In genomic region chr12:29582156-29582555, GRCh38 we compare ENCODE assay signal across 16 cellular contexts.
A peak's percentile ranks its signal among the peaks of the same experiment; 100 is the strongest.
DNase-seq lines count a peak whose midpoint lies in the region; ATAC-seq and TF ChIP-seq lines count a peak whose summit lies in the region.
"Had no signal": no experiment of that assay in that cellular context is flagged by ENCODE, and none has a peak within 500 bp of the region (broad histone marks: within the 10 kb centered on the region; RNA-seq: fewer than 3 reads in every experiment).

No MANE protein-coding gene starts in this region.

- peak overlapping the region; percentile 46 for H3K27ac ChIP-seq in skeletal muscle tissue (ENCODE audit: low read depth, low read length)

- H3K4me1 ChIP-seq in skeletal muscle tissue (ENCODE audit: control insufficient read depth in 3 of 3, insufficient read depth in 3 of 3, low read length in 3 of 3) = peaks cover 12 to 16% (median 12%) of the 10 kb centered on the region in 3 donors

- peak; percentile 10 for DNase-seq in Daoy (ENCODE audit: low read depth)
- DNase-seq in choroid plexus epithelial cell (ENCODE audit: low read depth) = peak; percentile 42
- DNase-seq in left lobe of liver (ENCODE audit: low spot score) = no peak
- DNase-seq in germinal center (ENCODE audit: low spot score) = no peak
- DNase-seq in GM13976 (ENCODE audit: low spot score) = no peak
- no peak for DNase-seq in DMS79 (lab: John Stamatoyannopoulos, UW)
- no peak for DNase-seq in mucosa of gallbladder (ENCODE audit: low spot score)
- DNase-seq: activated CD4-positive, alpha-beta T cell treated with anti-CD3 and anti-CD28 coated beads for 48 hours; H9; KBM-7; NCI-H2081; occipital lobe; Peyer's patch; stimulated activated CD4-positive, alpha-beta T cell treated with anti-CD3 and anti-CD28 coated beads, Interleukin-12 subunit alpha, Interleukin-12 subunit beta, amount 100 ng/mL, for 4 hours had no signal

- peak; percentile 24 for ATAC-seq in left lobe of liver
- ATAC-seq: stimulated activated memory B cell treated with anti-CD40 and anti-IgM and Interleukin-4, amounts not matched to agents 10 μg/mL and 1 μg/mL and 100 μg/mL, for 72 hours had no signal

- TF ChIP-seq CTCF in choroid plexus epithelial cell (conservative IDR thresholded peaks at IDR 0.05; ENCODE audit: low read depth, low read length) = no peak
- TF ChIP-seq CTCF in GM13976 (IDR thresholded peaks at IDR 0.05; ENCODE audit: borderline replicate concordance, control extremely low read depth, extremely low read depth, insufficient read depth, missing control alignments) = no peak

- H3K27me3 ChIP-seq in skeletal muscle tissue (ENCODE audit: control insufficient read depth in 3 of 3, insufficient read depth in 3 of 3, low read length in 3 of 3) = no peaks in the 10 kb centered on the region
- H3K27me3 ChIP-seq: Peyer's patch had no signal

- in situ Hi-C loops in GM13976 (cut with MboI; ENCODE audit: low sequenced_read_pairs, unreplicated experiment) = no loop called here

- no peaks in the 10 kb centered on the region for H3K36me3 ChIP-seq in skeletal muscle tissue (ENCODE audit: control insufficient read depth in 3 of 3, insufficient read depth in 3 of 3, low read length in 3 of 3)
- H3K36me3 ChIP-seq: Peyer's patch had no signal

- H3K9me3 ChIP-seq in skeletal muscle tissue (ENCODE audit: control insufficient read depth in 3 of 3, low read length in 3 of 3) = no peaks in the 10 kb centered on the region
- H3K9me3 ChIP-seq: Peyer's patch had no signal

- no peak overlapping the region for H3K9ac ChIP-seq in skeletal muscle tissue (ENCODE audit: low read depth in 1 of 3, low read length in 3 of 3)

- no peak overlapping the region for H3K4me3 ChIP-seq in choroid plexus epithelial cell (ENCODE audit: low read depth, low read length)
- H3K4me3 ChIP-seq in skeletal muscle tissue (ENCODE audit: low read length in 3 of 3) = no peak overlapping the region

Comparison
In these comparisons a context has a peak if more than half of its experiments do, and no peak if none do; other contexts are left out.
1. DNase-seq: peak in Daoy (single experiment) and choroid plexus epithelial cell (single experiment); none in left lobe of liver (single experiment), germinal center (single experiment), GM13976 (single experiment), DMS79 (single experiment) and mucosa of gallbladder (single experiment).